In genomic region chr2:66228128-66228547, GRCh38 we compare ENCODE assay signal across 21 cellular contexts.
A peak's percentile ranks its signal among the peaks of the same experiment; 100 is the strongest.
DNase-seq lines count a peak whose midpoint lies in the region; FAIRE-seq and TF ChIP-seq lines count a peak whose summit lies in the region.
"Had no signal": no experiment of that assay in that cellular context is flagged by ENCODE, and none has a peak within 500 bp of the region (broad histone marks: within the 10 kb centered on the region; RNA-seq: fewer than 3 reads in every experiment).

No MANE protein-coding gene starts in this region.

- H3K23me2 ChIP-seq in H1 (ENCODE audit: low read depth, low read length), result no peaks in the 10 kb centered on the region

- H2AFZ ChIP-seq in H1 (ENCODE audit: low read length), result no peak overlapping the region

- 81% methylated on average over 4 of the region's 4 CpGs; no CpG with 5 or more reads in 1 of the 2 experiments for WGBS in H1 (ENCODE audit: extremely low coverage in 1 of 2, insufficient coverage in 1 of 2, insufficient read length in 1 of 2, insufficient replicate concordance in 2 of 2, low coverage in 1 of 2, low lambda C conversion rate in 2 of 2, missing lambda C conversion rate in 1 of 2), 2 experiments
- 21% methylated on average over 4 of the region's 4 CpGs for WGBS in prostate gland
- 49 to 51% methylated on average over 4 of the region's 4 CpGs for WGBS in tibial nerve, 2 donors
- WGBS in lower leg skin, 2 donors, result 33 to 39% methylated on average over 4 of the region's 4 CpGs

- no peak overlapping the region for H3K23ac ChIP-seq in H1 (ENCODE audit: insufficient read length)

- FAIRE-seq in H1 (lab: Jason Lieb, UNC), result peak; percentile 39
- FAIRE-seq: GM12891 had no signal

- H3K9ac ChIP-seq in H1 (replicated peaks in 1 of 4; ENCODE audit: extremely low read depth in 1 of 4, low read depth in 3 of 4, low read length in 3 of 4), result no peak overlapping the region
- H3K9ac ChIP-seq: SK-N-SH had no signal

- TF ChIP-seq POLR2A in H1 (IDR thresholded peaks at IDR 0.05; ENCODE audit: control extremely low read depth in 1 of 2, low read depth in 2 of 2, low read length in 2 of 2) (no peak), prostate gland (IDR thresholded peaks at IDR 0.05) (no peak), tibial nerve (IDR thresholded peaks at IDR 0.05) (no peak), lower leg skin (IDR thresholded peaks at IDR 0.05) (no peak)

- H4K20me1 ChIP-seq in H1 (replicated peaks in 1 of 2; ENCODE audit: control insufficient read depth in 1 of 2, insufficient read depth in 2 of 2, low read length in 2 of 2), result no peaks in the 10 kb centered on the region

- H3K79me2 ChIP-seq in H1 (ENCODE audit: control insufficient read depth in 1 of 2, insufficient read depth in 2 of 2, low read length in 2 of 2), result no peaks in the 10 kb centered on the region

- DNase-seq in H1 (ENCODE audit: low read depth in 1 of 2, low spot score in 2 of 2), result no peak
- peak; percentile 25 for DNase-seq in left ventricle myocardium inferior
- DNase-seq in prostate gland (ENCODE audit: low spot score), result peak; percentile 55
- peak; percentile 45 to 70 for DNase-seq in tibial nerve (ENCODE audit: low spot score in 2 of 2)
- DNase-seq in AG20443 (ENCODE audit: low spot score), result no peak
- no peak for DNase-seq in lower leg skin (ENCODE audit: low spot score in 2 of 2)
- DNase-seq in posterior vena cava (ENCODE audit: low spot score), result no peak
- DNase-seq: Caco-2; CD8-positive, alpha-beta T cell; DMS79 treated with DMSO at 0.1 percent for 48 hours; GF-D8; NCI-H1092; NCI-H1417 treated with DMSO at 0.1 percent for 48 hours; NCI-H1694 treated with DMSO at 0.1 percent for 48 hours; NCI-H2081; NCI-H2227 treated with DMSO at 0.1 percent for 48 hours; NCI-H526 treated with DMSO at 0.1 percent for 48 hours; SK-N-SH had no signal

- no peaks in the 10 kb centered on the region for H3K79me1 ChIP-seq in H1 (ENCODE audit: low read depth, low read length)

- H3K27me3 ChIP-seq in H1 (replicated peaks in 1 of 4; ENCODE audit: control insufficient read depth in 3 of 4, extremely low read depth in 1 of 4, insufficient read depth in 3 of 4, low read length in 3 of 4) (peaks cover 0 to 1% (median 0%) of the 10 kb centered on the region in 4 experiments; a peak in 2 of 7 replicates), left ventricle myocardium inferior (ENCODE audit: low read depth) (peaks cover 20% of the 10 kb centered on the region), prostate gland (replicated peaks; ENCODE audit: insufficient read depth) (no peaks in the 10 kb centered on the region), tibial nerve (no peaks in the 10 kb centered on the region)

- CTCF ChIA-PET in H1 (lab: Charles Lee; ENCODE audit: partially characterized antibody), result interaction anchor here (0.9 to 2.0 kb wide), 2 partner anchors 10 to 48 kb away, joined by 3 to 5 read pairs; no protein-coding TSS in a partner anchor

- H3K18ac ChIP-seq in H1 (ENCODE audit: extremely low read depth, low read length), result no peak overlapping the region

- no peaks in the 10 kb centered on the region for H3K4me1 ChIP-seq in H1 (replicated peaks in 1 of 4; ENCODE audit: control insufficient read depth in 3 of 4, insufficient read depth in 4 of 4, low read length in 3 of 4)
- no peaks in the 10 kb centered on the region for H3K4me1 ChIP-seq in left ventricle myocardium inferior
- H3K4me1 ChIP-seq in prostate gland (replicated peaks), result no peaks in the 10 kb centered on the region
- H3K4me1 ChIP-seq in tibial nerve, result peaks cover 0 to 8% (median 0%) of the 10 kb centered on the region in 4 donors

- intact Hi-C loops in left ventricle myocardium inferior (cut with micrococcal nuclease), result no loop called here
- intact Hi-C loops in prostate gland (cut with DNase I), result no loop called here
- intact Hi-C loops in lower leg skin (cut with DNase I; ENCODE audit: low total_unique reads), result no loop called here
- intact Hi-C loops in posterior vena cava (cut with DNase I), result loop anchor here in 1 of 2 donors (10.0 kb wide), 1 partner anchor 1197 kb away; no protein-coding TSS in a partner anchor

- 0 out of 2 replicates have a peak overlapping the region, but pooled peaks have one; percentile 32 for H2BK12ac ChIP-seq in H1 (ENCODE audit: low read depth, low read length)

- no peak overlapping the region for H2AK5ac ChIP-seq in H1 (ENCODE audit: low read depth, low read length)

- H2BK20ac ChIP-seq in H1 (ENCODE audit: low read length), result no peak overlapping the region

- H3K27ac ChIP-seq in H1 (ENCODE audit: low read depth, low read length), result no peak overlapping the region
- no peak overlapping the region for H3K27ac ChIP-seq in left ventricle myocardium inferior (replicated peaks)
- no peak overlapping the region for H3K27ac ChIP-seq in prostate gland
- H3K27ac ChIP-seq in tibial nerve, result no peak overlapping the region
- H3K27ac ChIP-seq: C4-2B, RWPE1 had no signal

- H3K9me3 ChIP-seq in H1 (ENCODE audit: insufficient read depth in 2 of 2, low read depth in 1 of 2, low read length in 1 of 2) (no peaks in the 10 kb centered on the region), left ventricle myocardium inferior (replicated peaks) (no peaks in the 10 kb centered on the region), prostate gland (no peaks in the 10 kb centered on the region), tibial nerve (no peaks in the 10 kb centered on the region)
- H3K9me3 ChIP-seq: Caco-2, SK-N-SH had no signal

- peak overlapping the region; percentile 8; the same call in 1 of the 2 replicates for H2BK15ac ChIP-seq in H1 (ENCODE audit: low read length)

- no peak overlapping the region for H3K4ac ChIP-seq in H1 (replicated peaks; ENCODE audit: insufficient read length, low read depth, low read length)

- H2BK120ac ChIP-seq in H1 (replicated peaks; ENCODE audit: low read depth, low read length), result no peak overlapping the region

- TF ChIP-seq EP300 in H1 (IDR thresholded peaks at IDR 0.05; ENCODE audit: borderline replicate concordance in 1 of 2, low read depth in 2 of 2, low read length in 2 of 2), result no peak
- peak in 1 of 2 donors; percentile 63 for TF ChIP-seq EP300 in tibial nerve (IDR thresholded peaks at IDR 0.05)

- TF ChIP-seq CTCF in H1 (IDR thresholded peaks at IDR 0.05; ENCODE audit: control extremely low read depth in 1 of 3, insufficient read depth in 1 of 3, low read depth in 1 of 3, low read length in 3 of 3) (no peak), left ventricle myocardium inferior (IDR thresholded peaks at IDR 0.05; ENCODE audit: borderline replicate concordance) (no peak), prostate gland (IDR thresholded peaks at IDR 0.05) (no peak), tibial nerve (IDR thresholded peaks at IDR 0.05) (no peak), lower leg skin (IDR thresholded peaks at IDR 0.05) (no peak)

- no peak overlapping the region for H2BK5ac ChIP-seq in H1 (ENCODE audit: low read depth, low read length)

- no peak for TF ChIP-seq RAD21 in H1 (IDR thresholded peaks at IDR 0.05 in 1 of 2, conservative IDR thresholded peaks at IDR 0.05 in 1 of 2; ENCODE audit: low read depth in 2 of 2, low read length in 2 of 2)

- no peak overlapping the region for H3K56ac ChIP-seq in H1 (replicated peaks; ENCODE audit: insufficient read length, low read depth, low read length)

- H4K91ac ChIP-seq in H1 (replicated peaks; ENCODE audit: insufficient read length, low read length), result no peak overlapping the region

- no peak overlapping the region for H4K8ac ChIP-seq in H1 (ENCODE audit: extremely low read depth, insufficient read depth, low read length)

- H3K4me2 ChIP-seq in H1 (ENCODE audit: insufficient read depth in 1 of 2, low read depth in 2 of 2, low read length in 2 of 2), result no peak overlapping the region
- H3K4me2 ChIP-seq: SK-N-SH had no signal

- H3K4me3 ChIP-seq in H1 (ENCODE audit: extremely low read depth in 1 of 4, insufficient read depth in 2 of 4, low read depth in 3 of 4, low read length in 4 of 4) (no peak overlapping the region), left ventricle myocardium inferior (no peak overlapping the region), prostate gland (no peak overlapping the region), tibial nerve (no peak overlapping the region), lower leg skin (ENCODE audit: low read depth, poor library complexity, severe bottlenecking) (no peak overlapping the region)

- no peak overlapping the region for H3K14ac ChIP-seq in H1 (ENCODE audit: insufficient read length)

- no peak overlapping the region for H4K5ac ChIP-seq in H1 (ENCODE audit: insufficient read length, low read depth, low read length)

- H3K36me3 ChIP-seq in H1 (ENCODE audit: control insufficient read depth in 2 of 4, insufficient read depth in 4 of 4, low read length in 3 of 4), result no peaks in the 10 kb centered on the region
- H3K36me3 ChIP-seq in left ventricle myocardium inferior, result no peaks in the 10 kb centered on the region
- H3K36me3 ChIP-seq in prostate gland, result no peaks in the 10 kb centered on the region
- no peaks in the 10 kb centered on the region for H3K36me3 ChIP-seq in tibial nerve

- POLR2A ChIA-PET in H1 (lab: Charles Lee; ENCODE audit: partially characterized antibody), result no interaction called here

TF ChIP-seq in H1, 55 proteins besides CTCF, POLR2A, EP300 and RAD21 (continues in another document):
- TF ChIP-seq NRF1 (IDR thresholded peaks at IDR 0.05; ENCODE audit: low read depth, low read length) (no peak), CBX8 (IDR thresholded peaks at IDR 0.05; ENCODE audit: borderline replicate concordance, low read depth, low read length) (no peak), CTBP2 (IDR thresholded peaks at IDR 0.05; ENCODE audit: borderline replicate concordance, insufficient read depth, insufficient read length, low read length) (no peak), TAF7 (optimal IDR thresholded peaks at IDR 0.05; ENCODE audit: borderline replicate concordance, low read depth, low read length) (no peak), USF2 (IDR thresholded peaks at IDR 0.05; ENCODE audit: low read length) (no peak), TEAD4 (IDR thresholded peaks at IDR 0.05; ENCODE audit: low read depth, low read length) (no peak), POU5F1 (IDR thresholded peaks at IDR 0.05; ENCODE audit: low read depth, low read length) (no peak), RFX5 (IDR thresholded peaks at IDR 0.05; ENCODE audit: borderline replicate concordance, low read depth, low read length) (no peak), JUND (IDR thresholded peaks at IDR 0.05; ENCODE audit: low read length) (no peak), SP2 (IDR thresholded peaks at IDR 0.05; ENCODE audit: low read length) (no peak)

Comparison
In these comparisons a context has a peak if more than half of its experiments do, and no peak if none do; other contexts are left out.
1. DNase-seq: peak in left ventricle myocardium inferior (single experiment), prostate gland (single experiment) and tibial nerve (2 of 2); none in H1 (0 of 2), AG20443 (single experiment), lower leg skin (0 of 2) and posterior vena cava (single experiment).